ENCODE assay signal across 8 cellular contexts in genomic region chr1:234866007-234866866, GRCh38.
DNase-seq lines count a peak whose midpoint lies in the region; ATAC-seq and TF ChIP-seq lines count a peak whose summit lies in the region.
"Had no signal": no experiment of that assay in that cellular context is flagged by ENCODE, and none has a peak within 500 bp of the region (broad histone marks: within the 10 kb centered on the region; RNA-seq: fewer than 3 reads in every experiment).

No MANE protein-coding gene starts in this region.

- H3K36me3 Mint-ChIP-seq in stimulated activated naive B cell treated with anti-CD40 and anti-IgM and Interleukin-4, amounts not matched to agents 10 μg/mL and 1 μg/mL and 100 μg/mL, for 72 hours: no peaks in the 10 kb centered on the region
- H3K36me3 Mint-ChIP-seq: activated naive CD8-positive, alpha-beta T cell had no signal

- DNase-seq in Right ventricle myocardium inferior (ENCODE audit: missing footprints) (no peak), COR-L47 (lab: John Stamatoyannopoulos, UW) (no peak), globus pallidus (ENCODE audit: low spot score) (no peak)
- DNase-seq in stimulated activated naive B cell treated with anti-CD40 and anti-IgM and Interleukin-4, amounts not matched to agents 10 μg/mL and 1 μg/mL and 100 μg/mL, for 72 hours: no peak

- H3K4me3 Mint-ChIP-seq in stimulated activated naive B cell treated with anti-CD40 and anti-IgM and Interleukin-4, amounts not matched to agents 10 μg/mL and 1 μg/mL and 100 μg/mL, for 72 hours: no peak overlapping the region
- H3K4me3 Mint-ChIP-seq: activated naive CD8-positive, alpha-beta T cell had no signal

- ATAC-seq in HG03280 (IDR thresholded peaks at IDR 0.05; ENCODE audit: unreplicated experiment): peak; percentile 62
- peak; percentile 35; the same call in 2 of the 3 replicates for ATAC-seq in SK-N-SH treated with all-trans-retinoic acid at 6 μM for 48 hours
- ATAC-seq in Right ventricle myocardium inferior: peak; percentile 75
- ATAC-seq in stimulated activated naive B cell treated with anti-CD40 and anti-IgM and Interleukin-4, amounts not matched to agents 10 μg/mL and 1 μg/mL and 100 μg/mL, for 72 hours (replicated peaks): peak; percentile 44 to 56
- ATAC-seq in GM21423 (IDR thresholded peaks at IDR 0.05; ENCODE audit: unreplicated experiment): no peak

- peaks cover 0 to 7% of the 10 kb centered on the region in 2 donors for H3K27me3 Mint-ChIP-seq in stimulated activated naive B cell treated with anti-CD40 and anti-IgM and Interleukin-4, amounts not matched to agents 10 μg/mL and 1 μg/mL and 100 μg/mL, for 72 hours
- H3K27me3 Mint-ChIP-seq: activated naive CD8-positive, alpha-beta T cell had no signal

- intact Hi-C loops in Right ventricle myocardium inferior (cut with DNase I): no loop called here

- H3K9me3 Mint-ChIP-seq in stimulated activated naive B cell treated with anti-CD40 and anti-IgM and Interleukin-4, amounts not matched to agents 10 μg/mL and 1 μg/mL and 100 μg/mL, for 72 hours: peaks cover 2 to 3% of the 10 kb centered on the region in 2 donors

- peaks cover 15 to 23% of the 10 kb centered on the region in 2 donors for H3K4me1 Mint-ChIP-seq in stimulated activated naive B cell treated with anti-CD40 and anti-IgM and Interleukin-4, amounts not matched to agents 10 μg/mL and 1 μg/mL and 100 μg/mL, for 72 hours

- H3K27ac Mint-ChIP-seq in stimulated activated naive B cell treated with anti-CD40 and anti-IgM and Interleukin-4, amounts not matched to agents 10 μg/mL and 1 μg/mL and 100 μg/mL, for 72 hours: peak overlapping the region; percentile 68
- H3K27ac Mint-ChIP-seq: activated naive CD8-positive, alpha-beta T cell had no signal

TF ChIP-seq in SK-N-SH treated with all-trans-retinoic acid at 6 μM for 48 hours, 23 proteins besides CTCF, POLR2A, EP300 and RAD21:
- TF ChIP-seq PATZ1 (CRISPR knock-in tag; IDR thresholded peaks at IDR 0.05; ENCODE audit: borderline replicate concordance): no peak
- TF ChIP-seq ISL1 (CRISPR knock-in tag; IDR thresholded peaks at IDR 0.05): no peak
- TF ChIP-seq GLIS3 (CRISPR knock-in tag; IDR thresholded peaks at IDR 0.05): no peak
- no peak for TF ChIP-seq SNAI2 (CRISPR knock-in tag; IDR thresholded peaks at IDR 0.05)
- no peak for TF ChIP-seq TCF4 (CRISPR knock-in tag; IDR thresholded peaks at IDR 0.05; ENCODE audit: borderline replicate concordance)
- TF ChIP-seq, protein P1, sequence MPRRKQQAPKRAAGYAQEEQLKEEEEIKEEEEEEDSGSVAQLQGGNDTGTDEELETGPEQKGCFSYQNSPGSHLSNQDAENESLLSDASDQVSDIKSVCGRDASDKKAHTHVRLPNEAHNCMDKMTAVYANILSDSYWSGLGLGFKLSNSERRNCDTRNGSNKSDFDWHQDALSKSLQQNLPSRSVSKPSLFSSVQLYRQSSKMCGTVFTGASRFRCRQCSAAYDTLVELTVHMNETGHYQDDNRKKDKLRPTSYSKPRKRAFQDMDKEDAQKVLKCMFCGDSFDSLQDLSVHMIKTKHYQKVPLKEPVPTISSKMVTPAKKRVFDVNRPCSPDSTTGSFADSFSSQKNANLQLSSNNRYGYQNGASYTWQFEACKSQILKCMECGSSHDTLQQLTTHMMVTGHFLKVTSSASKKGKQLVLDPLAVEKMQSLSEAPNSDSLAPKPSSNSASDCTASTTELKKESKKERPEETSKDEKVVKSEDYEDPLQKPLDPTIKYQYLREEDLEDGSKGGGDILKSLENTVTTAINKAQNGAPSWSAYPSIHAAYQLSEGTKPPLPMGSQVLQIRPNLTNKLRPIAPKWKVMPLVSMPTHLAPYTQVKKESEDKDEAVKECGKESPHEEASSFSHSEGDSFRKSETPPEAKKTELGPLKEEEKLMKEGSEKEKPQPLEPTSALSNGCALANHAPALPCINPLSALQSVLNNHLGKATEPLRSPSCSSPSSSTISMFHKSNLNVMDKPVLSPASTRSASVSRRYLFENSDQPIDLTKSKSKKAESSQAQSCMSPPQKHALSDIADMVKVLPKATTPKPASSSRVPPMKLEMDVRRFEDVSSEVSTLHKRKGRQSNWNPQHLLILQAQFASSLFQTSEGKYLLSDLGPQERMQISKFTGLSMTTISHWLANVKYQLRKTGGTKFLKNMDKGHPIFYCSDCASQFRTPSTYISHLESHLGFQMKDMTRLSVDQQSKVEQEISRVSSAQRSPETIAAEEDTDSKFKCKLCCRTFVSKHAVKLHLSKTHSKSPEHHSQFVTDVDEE (CRISPR knock-in tag; IDR thresholded peaks at IDR 0.05): no peak
- TF ChIP-seq ZFP30 (CRISPR knock-in tag; IDR thresholded peaks at IDR 0.05): no peak
